In the genomic region with DNA sequence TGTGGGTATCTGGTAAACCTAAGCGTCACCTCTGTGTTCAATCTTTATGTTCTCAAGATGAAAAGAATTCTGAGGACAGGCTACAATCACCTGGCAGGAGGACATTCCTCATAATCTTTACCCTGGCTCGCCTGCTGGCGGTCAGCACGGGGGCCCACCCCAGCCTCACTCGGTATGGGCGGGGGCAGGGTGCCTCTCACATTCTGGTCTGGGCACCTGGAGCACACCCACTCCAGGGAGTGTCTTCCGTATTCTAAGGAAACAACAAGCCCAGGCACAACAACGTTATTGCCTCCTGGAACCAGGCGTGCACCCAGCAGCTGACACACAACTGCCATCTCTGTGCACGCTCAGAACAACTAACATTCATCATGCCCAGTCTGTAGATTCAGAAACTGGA, we compare ENCODE assay signal across 19 cellular contexts.
DNase-seq lines count a peak whose midpoint lies in the region; TF ChIP-seq lines count a peak whose summit lies in the region.
"Had no signal": no experiment of that assay in that cellular context is flagged by ENCODE, and none has a peak within 500 bp of the region (broad histone marks: within the 10 kb centered on the region; RNA-seq: fewer than 3 reads in every experiment).

No MANE protein-coding gene starts in this region.

- H3K27ac ChIP-seq in GM23248 (no peak overlapping the region), sigmoid colon (peak overlapping the region; percentile 64 to 80 (median 76))

- H3K27me3 ChIP-seq in GM23248 (replicated peaks; ENCODE audit: insufficient read depth): no peaks in the 10 kb centered on the region
- no peaks in the 10 kb centered on the region for H3K27me3 ChIP-seq in sigmoid colon
- H3K27me3 ChIP-seq: MG63, Peyer's patch had no signal

- peak overlapping the region; percentile 25 for H3K27ac Mint-ChIP-seq in dendritic cell treated with granulocyte-macrophage colony-stimulating factor and Interleukin-4, amounts not matched to agents 40 ng/mL and 50 ng/mL, for 4 days
- peak overlapping the region; percentile 84 for H3K27ac Mint-ChIP-seq in glutamatergic neuron (ENCODE audit: unreplicated experiment)
- H3K27ac Mint-ChIP-seq in activated naive CD4-positive, alpha-beta T cell treated with anti-CD3 and anti-CD28 coated beads for 36 hours: no peak overlapping the region

- in situ Hi-C loops in GM23248 (cut with MboI): no loop called here

- H3K4me1 Mint-ChIP-seq in dendritic cell treated with granulocyte-macrophage colony-stimulating factor and Interleukin-4, amounts not matched to agents 40 ng/mL and 50 ng/mL, for 4 days (ENCODE audit: low read depth): peaks cover 68% of the 10 kb centered on the region
- peaks cover 75% of the 10 kb centered on the region for H3K4me1 Mint-ChIP-seq in glutamatergic neuron (ENCODE audit: low read depth, unreplicated experiment)
- H3K4me1 Mint-ChIP-seq in activated naive CD4-positive, alpha-beta T cell treated with anti-CD3 and anti-CD28 coated beads for 36 hours (ENCODE audit: low read depth): no peaks in the 10 kb centered on the region

- H3K9ac ChIP-seq in GM23248: 0 out of 2 replicates have a peak overlapping the region, but pooled peaks have one; percentile 46

- H4K20me1 ChIP-seq in GM23248 (ENCODE audit: insufficient read depth): no peaks in the 10 kb centered on the region

- H3K79me2 ChIP-seq in GM23248 (ENCODE audit: insufficient read depth): no peaks in the 10 kb centered on the region

- peaks cover 2% of the 10 kb centered on the region for H3K9me3 Mint-ChIP-seq in dendritic cell treated with granulocyte-macrophage colony-stimulating factor and Interleukin-4, amounts not matched to agents 40 ng/mL and 50 ng/mL, for 4 days
- peaks cover 11% of the 10 kb centered on the region for H3K9me3 Mint-ChIP-seq in glutamatergic neuron (ENCODE audit: unreplicated experiment)
- no peaks in the 10 kb centered on the region for H3K9me3 Mint-ChIP-seq in activated naive CD4-positive, alpha-beta T cell treated with anti-CD3 and anti-CD28 coated beads for 36 hours

- no peak for TF ChIP-seq EP300 in sigmoid colon (IDR thresholded peaks at IDR 0.05)

- no peak for TF ChIP-seq POLR2A in sigmoid colon (IDR thresholded peaks at IDR 0.05)

- H3K4me1 ChIP-seq in GM23248 (ENCODE audit: insufficient read depth): peaks cover 18% of the 10 kb centered on the region
- H3K4me1 ChIP-seq in sigmoid colon: peaks cover 0 to 93% (median 84%) of the 10 kb centered on the region in 4 donors
- H3K4me1 ChIP-seq: HAP-1 had no signal

- CTCF ChIA-PET in activated naive CD4-positive, alpha-beta T cell treated with anti-CD3 and anti-CD28 coated beads for 36 hours (lab: Charles Lee): no interaction called here
- CTCF ChIA-PET in HEK293T (lab: Yijun Ruan, JAX): no interaction called here

- H3K9me3 ChIP-seq in GM23248 (ENCODE audit: low read depth): no peaks in the 10 kb centered on the region
- no peaks in the 10 kb centered on the region for H3K9me3 ChIP-seq in sigmoid colon
- H3K9me3 ChIP-seq: HAP-1, MG63, Peyer's patch had no signal

- peaks cover 24% of the 10 kb centered on the region for H3K27me3 Mint-ChIP-seq in dendritic cell treated with granulocyte-macrophage colony-stimulating factor and Interleukin-4, amounts not matched to agents 40 ng/mL and 50 ng/mL, for 4 days
- peaks cover 12% of the 10 kb centered on the region for H3K27me3 Mint-ChIP-seq in glutamatergic neuron (ENCODE audit: unreplicated experiment)
- peaks cover 33% of the 10 kb centered on the region for H3K27me3 Mint-ChIP-seq in activated naive CD4-positive, alpha-beta T cell treated with anti-CD3 and anti-CD28 coated beads for 36 hours (ENCODE audit: low read depth)

- H3K4me3 ChIP-seq in GM23248 (no peak overlapping the region), sigmoid colon (no peak overlapping the region)
- H3K4me3 ChIP-seq: HAP-1, MG63, Peyer's patch had no signal

- no peaks in the 10 kb centered on the region for H3K9me2 ChIP-seq in GM23248 (ENCODE audit: insufficient read depth)

- H3K4me2 ChIP-seq in GM23248 (ENCODE audit: unreplicated experiment): no peak overlapping the region

- no peaks in the 10 kb centered on the region for H3K36me3 ChIP-seq in GM23248 (ENCODE audit: low read depth)
- no peaks in the 10 kb centered on the region for H3K36me3 ChIP-seq in sigmoid colon
- H3K36me3 ChIP-seq: HAP-1, MG63, Peyer's patch had no signal

- no peak overlapping the region for H3K4me3 Mint-ChIP-seq in dendritic cell treated with granulocyte-macrophage colony-stimulating factor and Interleukin-4, amounts not matched to agents 40 ng/mL and 50 ng/mL, for 4 days
- H3K4me3 Mint-ChIP-seq in glutamatergic neuron (ENCODE audit: unreplicated experiment): no peak overlapping the region
- no peak overlapping the region for H3K4me3 Mint-ChIP-seq in activated naive CD4-positive, alpha-beta T cell treated with anti-CD3 and anti-CD28 coated beads for 36 hours

- DNase-seq in GM23248 (no peak), glutamatergic neuron (no peak), sigmoid colon (no peak), NCI-H748 treated with DMSO at 0.1 percent for 48 hours (lab: John Stamatoyannopoulos, UW) (no peak), HEK293T (ENCODE audit: extremely low spot score) (no peak), SW480 (ENCODE audit: low spot score) (no peak)
- DNase-seq in activated naive CD4-positive, alpha-beta T cell treated with anti-CD3 and anti-CD28 coated beads for 36 hours: no peak
- DNase-seq: C1 segment of cervical spinal cord, COR-L47, DMS153, EL, MG63, NCI-H1105, NCI-H187 treated with DMSO at 0.1 percent for 48 hours, NCI-H2171 treated with DMSO at 0.1 percent for 48 hours, NCI-H510A, Peyer's patch had no signal

- peaks cover 25% of the 10 kb centered on the region for H3F3A ChIP-seq in GM23248 (ENCODE audit: insufficient read depth)

- WGBS in GM23248 (ENCODE audit: low coverage in 1 of 2, low lambda C conversion rate in 2 of 2, missing lambda C conversion rate in 2 of 2), 2 experiments: 92 to 95% methylated on average over 10 of the region's 10 CpGs
- WGBS in sigmoid colon, 2 donors: 21 to 73% methylated on average over 10 of the region's 10 CpGs

- POLR2A ChIA-PET in HEK293T (lab: Yijun Ruan, JAX): no interaction called here

- no peak for TF ChIP-seq CTCF in glutamatergic neuron (IDR thresholded peaks at IDR 0.05; ENCODE audit: partially characterized antibody, unreplicated experiment)
- no peak for TF ChIP-seq CTCF in sigmoid colon (IDR thresholded peaks at IDR 0.05)

- H2AFZ ChIP-seq in GM23248: no peak overlapping the region

- H3K36me3 Mint-ChIP-seq in dendritic cell treated with granulocyte-macrophage colony-stimulating factor and Interleukin-4, amounts not matched to agents 40 ng/mL and 50 ng/mL, for 4 days (ENCODE audit: low read depth): no peaks in the 10 kb centered on the region
- H3K36me3 Mint-ChIP-seq in glutamatergic neuron (ENCODE audit: unreplicated experiment): peaks cover 5% of the 10 kb centered on the region
- H3K36me3 Mint-ChIP-seq in activated naive CD4-positive, alpha-beta T cell treated with anti-CD3 and anti-CD28 coated beads for 36 hours (ENCODE audit: low read depth): no peaks in the 10 kb centered on the region

- intact Hi-C loops in dendritic cell treated with granulocyte-macrophage colony-stimulating factor and Interleukin-4, amounts not matched to agents 40 ng/mL and 50 ng/mL, for 4 days (cut with micrococcal nuclease): loop anchor here (10.0 kb wide), 1 partner anchor 135 kb away; no protein-coding TSS in a partner anchor
- intact Hi-C loops in sigmoid colon (cut with DNase I): loop anchor here (5.0 kb wide), 2 partner anchors 33 to 67 kb away; no protein-coding TSS in a partner anchor
- intact Hi-C loops in activated naive CD4-positive, alpha-beta T cell treated with anti-CD3 and anti-CD28 coated beads for 36 hours (cut with micrococcal nuclease): no loop called here

TF ChIP-seq in HEK293T, 16 proteins besides CTCF, POLR2A, EP300 and RAD21:
- no peak for TF ChIP-seq BHLHE40 (IDR thresholded peaks at IDR 0.05; ENCODE audit: borderline replicate concordance)
- no peak for TF ChIP-seq LEF1 (IDR thresholded peaks at IDR 0.05; ENCODE audit: borderline replicate concordance)
- TF ChIP-seq TARDBP (IDR thresholded peaks at IDR 0.05): no peak
- TF ChIP-seq ARNT (IDR thresholded peaks at IDR 0.05): no peak
- TF ChIP-seq SUZ12 (IDR thresholded peaks at IDR 0.05): no peak
- TF ChIP-seq FOXM1 (IDR thresholded peaks at IDR 0.05; ENCODE audit: borderline replicate concordance): no peak
- no peak for TF ChIP-seq SP1 (IDR thresholded peaks at IDR 0.05)
- TF ChIP-seq, protein P1, sequence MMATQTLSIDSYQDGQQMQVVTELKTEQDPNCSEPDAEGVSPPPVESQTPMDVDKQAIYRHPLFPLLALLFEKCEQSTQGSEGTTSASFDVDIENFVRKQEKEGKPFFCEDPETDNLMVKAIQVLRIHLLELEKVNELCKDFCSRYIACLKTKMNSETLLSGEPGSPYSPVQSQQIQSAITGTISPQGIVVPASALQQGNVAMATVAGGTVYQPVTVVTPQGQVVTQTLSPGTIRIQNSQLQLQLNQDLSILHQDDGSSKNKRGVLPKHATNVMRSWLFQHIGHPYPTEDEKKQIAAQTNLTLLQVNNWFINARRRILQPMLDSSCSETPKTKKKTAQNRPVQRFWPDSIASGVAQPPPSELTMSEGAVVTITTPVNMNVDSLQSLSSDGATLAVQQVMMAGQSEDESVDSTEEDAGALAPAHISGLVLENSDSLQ (IDR thresholded peaks at IDR 0.05): no peak
- TF ChIP-seq FOXA1 (IDR thresholded peaks at IDR 0.05): no peak
- no peak for TF ChIP-seq HDGF (IDR thresholded peaks at IDR 0.05; ENCODE audit: borderline replicate concordance)
- no peak for TF ChIP-seq L3MBTL2 (conservative IDR thresholded peaks at IDR 0.05)
- TF ChIP-seq ELF4 (IDR thresholded peaks at IDR 0.05): no peak
- no peak for TF ChIP-seq CTBP1 (IDR thresholded peaks at IDR 0.05; ENCODE audit: borderline replicate concordance)
- no peak for TF ChIP-seq FOXK2 (IDR thresholded peaks at IDR 0.05)
- TF ChIP-seq ZNF384 (IDR thresholded peaks at IDR 0.05): no peak
TF ChIP-seq in HEK293T: peak in this region for 0.
